ENCODE assay signal across 10 cellular contexts in genomic region chr22:38327805-38328204, GRCh38. TPM values are rescaled to one million over a fixed set of nuclear protein-coding genes. Genes with fewer than 3 reads are reported as not detected.
DNase-seq lines count a peak whose midpoint lies in the region; ATAC-seq and TF ChIP-seq lines count a peak whose summit lies in the region.
"Had no signal": no experiment of that assay in that cellular context is flagged by ENCODE, and none has a peak within 500 bp of the region (broad histone marks: within the 10 kb centered on the region; RNA-seq: fewer than 3 reads in every experiment).

No MANE protein-coding gene starts in this region.

- no peaks in the 10 kb centered on the region for H3F3A ChIP-seq in smooth muscle cell (ENCODE audit: low read depth)

- peak overlapping the region; percentile 94 to 99 (median 96) for H3K27ac Mint-ChIP-seq in H9
- H3K27ac Mint-ChIP-seq in nephron progenitor cell, result no peak overlapping the region

- H3K18ac ChIP-seq in H9 (ENCODE audit: insufficient read length, low read depth, low read length), result peak overlapping the region; percentile 15

- no peaks in the 10 kb centered on the region for H4K20me1 ChIP-seq in H9 (ENCODE audit: control insufficient read depth, insufficient read depth, insufficient read length)
- no peaks in the 10 kb centered on the region for H4K20me1 ChIP-seq in smooth muscle cell (ENCODE audit: low read depth)
- no peaks in the 10 kb centered on the region for H4K20me1 ChIP-seq in OCI-LY7 (ENCODE audit: insufficient read depth, low read length)

- H2BK12ac ChIP-seq in H9 (ENCODE audit: insufficient read length, low read depth, low read length), result peak overlapping the region; percentile 69

- POLR2A ChIA-PET in OCI-LY7 (lab: Charles Lee), result no interaction called here

- WGBS in H9 (ENCODE audit: extremely low coverage, insufficient read length, low lambda C conversion rate), result no CpG with 5 or more reads among the region's 16 CpGs
- WGBS in smooth muscle cell (ENCODE audit: low lambda C conversion rate), result 44% methylated on average over 16 of the region's 16 CpGs

- H3K9ac ChIP-seq in H9 (ENCODE audit: extremely low read depth, insufficient read length, low read length), result no peak overlapping the region
- H3K9ac ChIP-seq in smooth muscle cell (ENCODE audit: low read depth), result peak overlapping the region; percentile 57
- H3K9ac ChIP-seq: parathyroid adenoma had no signal

- H2BK15ac ChIP-seq in H9 (ENCODE audit: low read depth, low read length), result no peak overlapping the region

- DNase-seq in H9, result no peak
- peak; percentile 93 for DNase-seq in epithelial cell of esophagus (ENCODE audit: low read depth)
- no peak for DNase-seq in smooth muscle cell (lab: John Stamatoyannopoulos, UW; ENCODE audit: unreplicated experiment)
- no peak for DNase-seq in OCI-LY7 (ENCODE audit: low spot score)
- no peak for DNase-seq in nephron progenitor cell
- DNase-seq: activated CD4-positive, alpha-beta T cell treated with anti-CD3 and anti-CD28 coated beads for 48 hours; colonic mucosa had no signal

- H3K9me3 ChIP-seq in H9 (ENCODE audit: control insufficient read depth, low read depth, low read length) (no peaks in the 10 kb centered on the region), smooth muscle cell (replicated peaks; ENCODE audit: low read depth) (no peaks in the 10 kb centered on the region), OCI-LY7 (ENCODE audit: low read length) (no peaks in the 10 kb centered on the region)
- H3K9me3 ChIP-seq: colonic mucosa had no signal

- H3K9me3 Mint-ChIP-seq in H9 (no peaks in the 10 kb centered on the region), nephron progenitor cell (no peaks in the 10 kb centered on the region)

- H3K4me1 ChIP-seq in H9 (ENCODE audit: insufficient read depth, low read length) (peaks cover 8% of the 10 kb centered on the region; the same call in 1 of the 2 replicates), smooth muscle cell (ENCODE audit: low read depth) (no peaks in the 10 kb centered on the region), OCI-LY7 (ENCODE audit: insufficient read depth, low read length, poor library complexity, severe bottlenecking) (peaks cover 7% of the 10 kb centered on the region)
- H3K4me1 ChIP-seq: colonic mucosa, parathyroid adenoma had no signal

- H4K8ac ChIP-seq in H9 (replicated peaks; ENCODE audit: insufficient read length, low read depth, low read length), result no peak overlapping the region

- H3K4me1 Mint-ChIP-seq in H9 (peaks cover 43 to 60% of the 10 kb centered on the region in 2 experiments), nephron progenitor cell (no peaks in the 10 kb centered on the region)

- H3K4ac ChIP-seq in H9 (ENCODE audit: low read depth, low read length), result peak overlapping the region; percentile 36; the same call in 1 of the 2 replicates

- no peak overlapping the region for H3T11ph ChIP-seq in H9 (ENCODE audit: low read length)

- H3K27me3 ChIP-seq in H9 (ENCODE audit: insufficient read depth, low read length) (no peaks in the 10 kb centered on the region), smooth muscle cell (ENCODE audit: low read depth) (no peaks in the 10 kb centered on the region)
- H3K27me3 ChIP-seq: colonic mucosa had no signal

- peak overlapping the region; percentile 23 for H4K91ac ChIP-seq in H9 (ENCODE audit: insufficient read length, low read depth, low read length)

- no peak overlapping the region for H3K4me2 ChIP-seq in H9 (ENCODE audit: insufficient read depth, insufficient read length, low read length)
- H3K4me2 ChIP-seq in smooth muscle cell, result peak overlapping the region; percentile 69
- H3K4me2 ChIP-seq in OCI-LY7 (ENCODE audit: low read length), result no peak overlapping the region

- no peak overlapping the region; the same call in 1 of the 2 replicates for H3K14ac ChIP-seq in H9 (ENCODE audit: insufficient read depth, low read length)

- H2AK5ac ChIP-seq in H9 (ENCODE audit: insufficient read length, low read length), result no peak overlapping the region

- CTCF ChIA-PET in OCI-LY7 (lab: Charles Lee; ENCODE audit: unreplicated experiment), result no interaction called here

- H2AFZ ChIP-seq in H9 (ENCODE audit: low read length) (no peak overlapping the region), smooth muscle cell (ENCODE audit: low read depth) (peak overlapping the region; percentile 32), OCI-LY7 (ENCODE audit: low read length) (no peak overlapping the region)
- H2AFZ ChIP-seq: parathyroid adenoma had no signal

- no peak for TF ChIP-seq CTCF in H9 (conservative IDR thresholded peaks at IDR 0.05)
- no peak for TF ChIP-seq CTCF in epithelial cell of esophagus (IDR thresholded peaks at IDR 0.05; ENCODE audit: insufficient read depth, low read depth, low read length, missing control alignments)
- TF ChIP-seq CTCF in smooth muscle cell (IDR thresholded peaks at IDR 0.05; ENCODE audit: borderline replicate concordance, insufficient read depth, poor library complexity, severe bottlenecking), result no peak
- no peak for TF ChIP-seq CTCF in OCI-LY7 (conservative IDR thresholded peaks at IDR 0.05; ENCODE audit: low read length)
- TF ChIP-seq CTCF in nephron progenitor cell (IDR thresholded peaks at IDR 0.05), result no peak

- peak overlapping the region; percentile 36 for H2BK5ac ChIP-seq in H9 (ENCODE audit: insufficient read length, low read length)

- ATAC-seq in SK-N-SH treated with all-trans-retinoic acid at 6 μM for 48 hours (peak; percentile 87), GM19395 (IDR thresholded peaks at IDR 0.05; ENCODE audit: unreplicated experiment) (no peak)

- no peak overlapping the region for H2BK20ac ChIP-seq in H9 (ENCODE audit: low read depth, low read length, poor library complexity, severe bottlenecking)

- no peak overlapping the region for H3K23ac ChIP-seq in H9 (ENCODE audit: insufficient read length, low read depth, low read length)

- no peaks in the 10 kb centered on the region for H3K27me3 Mint-ChIP-seq in H9 (ENCODE audit: low read depth)
- peaks cover 7% of the 10 kb centered on the region for H3K27me3 Mint-ChIP-seq in nephron progenitor cell (ENCODE audit: low read depth, poor library complexity)

- H2BK120ac ChIP-seq in H9 (ENCODE audit: low read depth, low read length, poor library complexity, severe bottlenecking), result no peak overlapping the region

- no peaks in the 10 kb centered on the region for H3K79me1 ChIP-seq in H9 (ENCODE audit: insufficient read depth, low read depth, low read length, poor library complexity, severe bottlenecking)

- H3K9me2 ChIP-seq in OCI-LY7 (ENCODE audit: insufficient read depth, low read length), result no peaks in the 10 kb centered on the region

- H3K79me2 ChIP-seq in H9 (ENCODE audit: insufficient read depth, low read length) (no peaks in the 10 kb centered on the region), smooth muscle cell (ENCODE audit: low read depth) (no peaks in the 10 kb centered on the region), OCI-LY7 (ENCODE audit: insufficient read depth, low read depth, low read length) (no peaks in the 10 kb centered on the region)
- H3K79me2 ChIP-seq: parathyroid adenoma had no signal

- no TSS peak for BruUV-seq in OCI-LY7 (replicated peaks; lab: Mats Ljungman, UMichigan)

- H3K23me2 ChIP-seq in H9 (ENCODE audit: insufficient read length, low read depth, low read length, poor library complexity, severe bottlenecking), result peaks cover 3% of the 10 kb centered on the region

- no peak overlapping the region for H4K5ac ChIP-seq in H9 (ENCODE audit: insufficient read length, low read depth, low read length)

- H3K36me3 ChIP-seq in smooth muscle cell (ENCODE audit: low read depth) (no peaks in the 10 kb centered on the region), OCI-LY7 (ENCODE audit: insufficient read depth, low read length) (no peaks in the 10 kb centered on the region)
- H3K36me3 ChIP-seq: colonic mucosa had no signal

- H3K36me3 Mint-ChIP-seq in H9 (ENCODE audit: insufficient read depth in 1 of 3, low read depth in 3 of 3) (peaks cover 5 to 26% (median 7%) of the 10 kb centered on the region in 3 experiments; a peak in 5 of 7 replicates), nephron progenitor cell (ENCODE audit: low read depth) (no peaks in the 10 kb centered on the region)

- H3K27ac ChIP-seq in H9 (ENCODE audit: insufficient read length, low read depth, low read length), result no peak overlapping the region
- peak overlapping the region; percentile 82 for H3K27ac ChIP-seq in smooth muscle cell (ENCODE audit: low read depth)
- H3K27ac ChIP-seq in OCI-LY7 (ENCODE audit: low read depth, low read length, poor library complexity, severe bottlenecking), result no peak overlapping the region
- H3K27ac ChIP-seq: colonic mucosa, parathyroid adenoma had no signal

- intact Hi-C loops in OCI-LY7 (cut with micrococcal nuclease; ENCODE audit: unreplicated experiment), result no loop called here

- H3K4me3 ChIP-seq in epithelial cell of esophagus (ENCODE audit: low read length), result no peak overlapping the region
- H3K4me3 ChIP-seq in smooth muscle cell, result no peak overlapping the region
- no peak overlapping the region for H3K4me3 ChIP-seq in OCI-LY7 (ENCODE audit: low read depth, low read length, poor library complexity, severe bottlenecking)
- H3K4me3 ChIP-seq: colonic mucosa had no signal

- H3K4me3 Mint-ChIP-seq in H9, result peak overlapping the region in 1 of 2 experiments; percentile 14; a peak in 1 of 5 replicates
- no peak overlapping the region for H3K4me3 Mint-ChIP-seq in nephron progenitor cell

- no peak overlapping the region for H3K56ac ChIP-seq in H9 (ENCODE audit: insufficient read length, low read depth, low read length)

TF ChIP-seq in SK-N-SH treated with all-trans-retinoic acid at 6 μM for 48 hours, 23 proteins besides CTCF, POLR2A, EP300 and RAD21 (continues in another document):
- TF ChIP-seq CREB5 (CRISPR knock-in tag; IDR thresholded peaks at IDR 0.05; ENCODE audit: low read depth), result no peak

RNA-seq across cellular contexts. Expression of gene CSNK1E, which starts 10.6 kb away (rescaled TPM):
- total RNA-seq in H9 (2021), result 230 and 236 TPM in 2 replicates
- total RNA-seq in smooth muscle cell, result 94.7 and 111 TPM in 2 replicates
- 154 and 192 TPM in 2 replicates for polyA plus RNA-seq in smooth muscle cell
- 152 and 182 TPM in 2 replicates for total RNA-seq in OCI-LY7 (2014; rRNA removed; shearing (Covaris generic))
- total RNA-seq in OCI-LY7 (2022), result 203 and 211 TPM in 2 replicates

RNA-seq across cellular contexts. Expression of gene TMEM184B, which starts 55.0 kb away (rescaled TPM):
- 51.7 and 58.5 TPM in 2 replicates for total RNA-seq in H9 (2021)
- total RNA-seq in smooth muscle cell, result 34.1 and 54.4 TPM in 2 replicates
- polyA plus RNA-seq in smooth muscle cell, result 96.0 and 96.3 TPM in 2 replicates
- 11.1 and 19.1 TPM in 2 replicates for total RNA-seq in OCI-LY7 (2014; rRNA removed; shearing (Covaris generic))
- total RNA-seq in OCI-LY7 (2022), result 37.8 and 50.2 TPM in 2 replicates
